Comparison of ENCODE assay signal across 16 cellular contexts in genomic region chr9:94100152-94100879, GRCh38. TPM values are rescaled to one million over a fixed set of nuclear protein-coding genes. Genes with fewer than 3 reads are reported as not detected.
A peak's percentile ranks its signal among the peaks of the same experiment; 100 is the strongest.
DNase-seq lines count a peak whose midpoint lies in the region; ATAC-seq and TF ChIP-seq lines count a peak whose summit lies in the region.
"Had no signal": no experiment of that assay in that cellular context is flagged by ENCODE, and none has a peak within 500 bp of the region (broad histone marks: within the 10 kb centered on the region; RNA-seq: fewer than 3 reads in every experiment).

No MANE protein-coding gene starts in this region.

- H3K9me3 Mint-ChIP-seq in natural killer cell, result no peaks in the 10 kb centered on the region
- H3K9me3 Mint-ChIP-seq: CD4-positive, alpha-beta memory T cell; IgD-negative memory B cell had no signal

- no peaks in the 10 kb centered on the region for H3K36me3 Mint-ChIP-seq in natural killer cell
- H3K36me3 Mint-ChIP-seq: IgD-negative memory B cell had no signal

- H3K9me2 ChIP-seq in SK-N-SH (no peaks in the 10 kb centered on the region), PC-3 (replicated peaks; ENCODE audit: low read length) (no peaks in the 10 kb centered on the region)

- DNase-seq in SK-N-SH (peak; percentile 29), mesendoderm (peak; percentile 38), DMS153 treated with DMSO at 0.1 percent for 48 hours (lab: John Stamatoyannopoulos, UW; ENCODE audit: unreplicated experiment) (no peak), PC-3 (no peak), left lobe of liver (ENCODE audit: low spot score) (no peak), natural killer cell (no peak)
- DNase-seq: 8988T; Calu3; CD4-positive, alpha-beta memory T cell; DMS 273 treated with DMSO at 0.1 percent for 48 hours; GM23248 had no signal

- H3K4me1 ChIP-seq in HEK293 (ENCODE audit: control insufficient read depth, insufficient read depth, low read length), result no peaks in the 10 kb centered on the region
- peaks cover 13 to 14% of the 10 kb centered on the region in 2 experiments for H3K4me1 ChIP-seq in SK-N-SH (ENCODE audit: control insufficient read depth in 1 of 2, insufficient read depth in 2 of 2, low read depth in 1 of 2, low read length in 1 of 2)
- peaks cover 9% of the 10 kb centered on the region for H3K4me1 ChIP-seq in mesendoderm (ENCODE audit: control insufficient read depth, low read depth, low read length)
- H3K4me1 ChIP-seq in PC-3 (ENCODE audit: insufficient read depth, low read length), result peaks cover 20% of the 10 kb centered on the region
- H3K4me1 ChIP-seq: BLaER1 had no signal

- POLR2A ChIA-PET in HEK293 (lab: Yijun Ruan, JAX), result no interaction called here
- POLR2A ChIA-PET in SK-N-SH (lab: Yijun Ruan, JAX), result no interaction called here
- POLR2A ChIA-PET in PC-3 (lab: Charles Lee; ENCODE audit: unreplicated experiment), result no interaction called here

- H3K4me1 Mint-ChIP-seq in natural killer cell, result peaks cover 10 to 13% of the 10 kb centered on the region in 2 donors
- H3K4me1 Mint-ChIP-seq: CD14-positive monocyte, IgD-negative memory B cell had no signal

- H4K5ac ChIP-seq in mesendoderm (ENCODE audit: low read length), result no peak overlapping the region

- no peak overlapping the region for H2BK120ac ChIP-seq in mesendoderm (ENCODE audit: low read depth, low read length)

- H2AK5ac ChIP-seq in mesendoderm (ENCODE audit: low read length), result no peak overlapping the region

- H2AFZ ChIP-seq in SK-N-SH (ENCODE audit: low read depth) (no peak overlapping the region), PC-3 (ENCODE audit: low read length) (no peak overlapping the region)
- H2AFZ ChIP-seq: GM23248 had no signal

- no TSS peak for BruUV-seq in PC-3 (replicated peaks; lab: Mats Ljungman, UMichigan)

- H3K9ac ChIP-seq in SK-N-SH (no peak overlapping the region), mesendoderm (ENCODE audit: low read length) (no peak overlapping the region), PC-3 (ENCODE audit: low read length) (no peak overlapping the region)
- H3K9ac ChIP-seq: BLaER1, GM23248 had no signal

- WGBS in SK-N-SH (ENCODE audit: low lambda C conversion rate), result 92% methylated on average over 2 of the region's 2 CpGs
- WGBS in mesendoderm (ENCODE audit: extremely low coverage, insufficient coverage, low lambda C conversion rate), result no CpG with 5 or more reads among the region's 2 CpGs

- H3K27me3 ChIP-seq in SK-N-SH (ENCODE audit: insufficient read depth) (no peaks in the 10 kb centered on the region), mesendoderm (ENCODE audit: insufficient read depth, low read length, poor library complexity) (no peaks in the 10 kb centered on the region), PC-3 (ENCODE audit: low read length) (no peaks in the 10 kb centered on the region)
- H3K27me3 ChIP-seq: BLaER1 had no signal

- no peak overlapping the region for H3K4me3 Mint-ChIP-seq in natural killer cell
- H3K4me3 Mint-ChIP-seq: CD14-positive monocyte; CD4-positive, alpha-beta memory T cell; IgD-negative memory B cell had no signal

- ATAC-seq in PC-3 (no peak), left lobe of liver (no peak), natural killer cell (no peak)

- no peak for TF ChIP-seq RAD21 in SK-N-SH (IDR thresholded peaks at IDR 0.05; ENCODE audit: low read length)

- H2BK15ac ChIP-seq in mesendoderm (replicated peaks; ENCODE audit: low read depth), result no peak overlapping the region

- H3K18ac ChIP-seq in mesendoderm (ENCODE audit: low read length), result no peak overlapping the region

- H3K27me3 Mint-ChIP-seq in natural killer cell (ENCODE audit: low read depth in 2 of 2), result no peaks in the 10 kb centered on the region
- H3K27me3 Mint-ChIP-seq: CD4-positive, alpha-beta memory T cell; IgD-negative memory B cell had no signal

- H3F3A ChIP-seq in SK-N-SH (replicated peaks; ENCODE audit: insufficient read depth) (peaks cover 21% of the 10 kb centered on the region), PC-3 (ENCODE audit: low read length, unreplicated experiment) (peaks cover 2% of the 10 kb centered on the region)

- no peak overlapping the region for H3K27ac Mint-ChIP-seq in natural killer cell
- H3K27ac Mint-ChIP-seq: CD14-positive monocyte; CD4-positive, alpha-beta memory T cell had no signal

- TF ChIP-seq EP300 in SK-N-SH (IDR thresholded peaks at IDR 0.05; ENCODE audit: borderline replicate concordance in 1 of 2, low read depth in 1 of 2, low read length in 1 of 2), result peak in 1 of 2 experiments; percentile 46; a peak in 1 of 4 replicates

- H4K20me1 ChIP-seq in SK-N-SH (ENCODE audit: insufficient read depth), result no peaks in the 10 kb centered on the region
- H4K20me1 ChIP-seq in PC-3 (ENCODE audit: low read length), result no peaks in the 10 kb centered on the region
- H4K20me1 ChIP-seq: BLaER1 had no signal

- H3K9me3 ChIP-seq in HEK293 (ENCODE audit: control insufficient read depth, insufficient read depth, low read depth, low read length) (no peaks in the 10 kb centered on the region), SK-N-SH (no peaks in the 10 kb centered on the region), PC-3 (ENCODE audit: low read length) (no peaks in the 10 kb centered on the region)
- H3K9me3 ChIP-seq: BLaER1, HAP-1 had no signal

- no peak overlapping the region for H3K4me3 ChIP-seq in HEK293 (ENCODE audit: low read depth, low read length)
- no peak overlapping the region for H3K4me3 ChIP-seq in SK-N-SH (ENCODE audit: low read depth in 2 of 2, low read length in 1 of 2)
- no peak overlapping the region for H3K4me3 ChIP-seq in mesendoderm (ENCODE audit: low read length)
- no peak overlapping the region for H3K4me3 ChIP-seq in PC-3 (ENCODE audit: low read length)
- H3K4me3 ChIP-seq: BLaER1, GM23248, HAP-1 had no signal

- H3K23ac ChIP-seq in mesendoderm (ENCODE audit: low read length), result no peak overlapping the region

- intact Hi-C loops in PC-3 (cut with micrococcal nuclease) (no loop called here), natural killer cell (cut with micrococcal nuclease) (no loop called here)

- H3K27ac ChIP-seq in HEK293 (ENCODE audit: extremely low read depth, low read depth, low read length) (no peak overlapping the region), SK-N-SH (ENCODE audit: low read depth in 2 of 2, low read length in 1 of 2) (no peak overlapping the region), mesendoderm (ENCODE audit: low read depth, low read length) (no peak overlapping the region), PC-3 (ENCODE audit: low read length) (no peak overlapping the region)
- H3K27ac ChIP-seq: BLaER1, GM23248 had no signal

- no peak overlapping the region for H3K56ac ChIP-seq in mesendoderm (ENCODE audit: low read length)

- no peak overlapping the region for H2BK5ac ChIP-seq in mesendoderm (ENCODE audit: low read length)

- CTCF ChIA-PET in HEK293 (lab: Yijun Ruan, JAX), result interaction anchor here (0.6 to 1.0 kb wide), 2 partner anchors 19 to 113 kb away, joined by 3 to 4 read pairs; no protein-coding TSS in a partner anchor
- CTCF ChIA-PET in SK-N-SH (lab: Yijun Ruan, JAX), result interaction anchor here (1.7 kb wide), 1 partner anchor 113 kb away, joined by 7 read pairs; no protein-coding TSS in a partner anchor
- CTCF ChIA-PET in PC-3 (lab: Charles Lee), result no interaction called here

- no peak for TF ChIP-seq CTCF in HEK293 (tag by site-specific recombination; IDR thresholded peaks at IDR 0.05)
- no peak for TF ChIP-seq CTCF in SK-N-SH (IDR thresholded peaks at IDR 0.05)
- no peak for TF ChIP-seq CTCF in PC-3 (conservative IDR thresholded peaks at IDR 0.05; ENCODE audit: low read depth, low read length)
- TF ChIP-seq CTCF in natural killer cell (IDR thresholded peaks at IDR 0.05), result no peak

- H3K36me3 ChIP-seq in HEK293 (ENCODE audit: control insufficient read depth in 2 of 2, insufficient read depth in 1 of 2, low read length in 2 of 2) (peaks cover 0 to 37% of the 10 kb centered on the region in 2 experiments; a peak in 2 of 3 replicates), SK-N-SH (replicated peaks in 1 of 2; ENCODE audit: control insufficient read depth in 1 of 2, insufficient read depth in 2 of 2, low read length in 1 of 2) (peaks cover 0 to 8% of the 10 kb centered on the region in 2 experiments), mesendoderm (ENCODE audit: control insufficient read depth, insufficient read depth, low read length) (no peaks in the 10 kb centered on the region), PC-3 (ENCODE audit: low read depth, low read length) (no peaks in the 10 kb centered on the region)
- H3K36me3 ChIP-seq: HAP-1 had no signal

- H4K8ac ChIP-seq in mesendoderm (ENCODE audit: low read depth, low read length), result no peak overlapping the region

- H3K4me2 ChIP-seq in SK-N-SH (no peak overlapping the region), mesendoderm (ENCODE audit: low read length) (no peak overlapping the region), PC-3 (ENCODE audit: low read length) (no peak overlapping the region)
- H3K4me2 ChIP-seq: BLaER1 had no signal

- no peaks in the 10 kb centered on the region for H3K79me1 ChIP-seq in mesendoderm (ENCODE audit: low read length)

- H3K79me2 ChIP-seq in SK-N-SH (ENCODE audit: insufficient read depth), result no peaks in the 10 kb centered on the region
- H3K79me2 ChIP-seq in mesendoderm (ENCODE audit: control insufficient read depth, insufficient read depth, low read length), result no peaks in the 10 kb centered on the region
- H3K79me2 ChIP-seq in PC-3 (ENCODE audit: low read length), result no peaks in the 10 kb centered on the region

- H3K4ac ChIP-seq in mesendoderm (ENCODE audit: low read depth, low read length), result no peak overlapping the region

TF ChIP-seq in SK-N-SH, 30 proteins besides CTCF, POLR2A, EP300 and RAD21:
- TF ChIP-seq GATA2 (CRISPR knock-in tag; IDR thresholded peaks at IDR 0.05) (peak; percentile 36), JUND (IDR thresholded peaks at IDR 0.05) (no peak), SIN3A (IDR thresholded peaks at IDR 0.05; ENCODE audit: borderline replicate concordance, low read depth, low read length) (no peak), RCOR1 (IDR thresholded peaks at IDR 0.05; ENCODE audit: low read length) (0 out of 2 replicates have a peak, but pooled peaks have one; percentile 17), NRF1 (IDR thresholded peaks at IDR 0.05; ENCODE audit: low read depth, low read length) (no peak)

RNA-seq across cellular contexts. Expression of gene PTPDC1, which starts 16.1 kb away (rescaled TPM):
- polyA plus RNA-seq in SK-N-SH (2012; rRNA removed), result 3.7 and 4.9 TPM in 2 replicates
- polyA plus RNA-seq in SK-N-SH (2012; cell fraction: cytosol; rRNA removed), result 3.2 TPM in 2 replicates
- 10.1 and 13.7 TPM in 2 replicates for polyA plus RNA-seq in SK-N-SH (2012; cell fraction: nucleus; rRNA removed)
- 4.1 TPM for polyA plus RNA-seq in mesendoderm (2013, experiment 1 of 2)
- polyA plus RNA-seq in mesendoderm (2013, experiment 2 of 2), result 4.1 TPM
- 5.4 TPM in 2 replicates for total RNA-seq in PC-3 (2014; rRNA removed)
- 1.1 TPM for total RNA-seq in left lobe of liver
- 1 to 10 TPM; 2.8 to 3.9 (median 3.4) TPM for total RNA-seq in natural killer cell

Comparison
In these comparisons a context has a peak if more than half of its experiments do, and no peak if none do; other contexts are left out.
1. DNase-seq: peak in SK-N-SH (single experiment) and mesendoderm (single experiment); none in DMS153 treated with DMSO at 0.1 percent for 48 hours (single experiment), PC-3 (single experiment), left lobe of liver (single experiment) and natural killer cell (single experiment).